In genomic region chr6:33787336-33787953, GRCh38 we compare ENCODE assay signal across 1 cellular context.
TF ChIP-seq lines count a peak whose summit lies in the region.

No MANE protein-coding gene starts in this region.

TF ChIP-seq in HepG2, 621 proteins besides CTCF, POLR2A, EP300 and RAD21 (continues in another document):
- TF ChIP-seq NR1H2 (CRISPR knock-in tag; IDR thresholded peaks at IDR 0.05; ENCODE audit: borderline replicate concordance, low read depth) (no peak), ARID2 (CRISPR knock-in tag; IDR thresholded peaks at IDR 0.05; ENCODE audit: borderline replicate concordance) (peak; percentile 61; the same call in 1 of the 2 replicates), ZNF335 (CRISPR knock-in tag; IDR thresholded peaks at IDR 0.05) (no peak), MXI1 (IDR thresholded peaks at IDR 0.05; ENCODE audit: borderline replicate concordance, low read depth, low read length) (no peak), SAFB2 (CRISPR knock-in tag; IDR thresholded peaks at IDR 0.05; ENCODE audit: borderline replicate concordance, low read depth) (0 out of 2 replicates have a peak, but pooled peaks have one; percentile 4), ATF2 (CRISPR knock-in tag; IDR thresholded peaks at IDR 0.05) (0 out of 2 replicates have a peak, but pooled peaks have one; percentile 1), ZNF574 (CRISPR knock-in tag; IDR thresholded peaks at IDR 0.05) (no peak), ZNF251 (CRISPR knock-in tag; IDR thresholded peaks at IDR 0.05) (no peak), ZNF772 (CRISPR knock-in tag; IDR thresholded peaks at IDR 0.05) (no peak), ARNTL (CRISPR knock-in tag; IDR thresholded peaks at IDR 0.05) (0 out of 2 replicates have a peak, but pooled peaks have one; percentile 9), NFKBIZ (CRISPR knock-in tag; IDR thresholded peaks at IDR 0.05) (0 out of 2 replicates have a peak, but pooled peaks have one; percentile 23), ASH2L (IDR thresholded peaks at IDR 0.05; ENCODE audit: insufficient read length, low read depth, low read length) (no peak), TGIF2 (CRISPR knock-in tag; IDR thresholded peaks at IDR 0.05) (peak; percentile 21; the same call in 1 of the 2 replicates), ZNF703 (CRISPR knock-in tag; IDR thresholded peaks at IDR 0.05; ENCODE audit: borderline replicate concordance) (no peak), HNF4G (IDR thresholded peaks at IDR 0.05; ENCODE audit: borderline replicate concordance, low read depth, low read length) (no peak), HNF4G (CRISPR knock-in tag; IDR thresholded peaks at IDR 0.05; ENCODE audit: borderline replicate concordance, low read depth) (no peak), ZNF546 (CRISPR knock-in tag; conservative IDR thresholded peaks at IDR 0.05) (no peak), ZNF598 (CRISPR knock-in tag; IDR thresholded peaks at IDR 0.05; ENCODE audit: borderline replicate concordance) (no peak), CEBPG (CRISPR knock-in tag; IDR thresholded peaks at IDR 0.05) (no peak), ATF7-NPFF (CRISPR knock-in tag; IDR thresholded peaks at IDR 0.05; ENCODE audit: low read depth) (no peak), RBM22 (optimal IDR thresholded peaks at IDR 0.05; ENCODE audit: low read length) (no peak), MIXL1 (CRISPR knock-in tag; IDR thresholded peaks at IDR 0.05) (no peak), SMYD3 (CRISPR knock-in tag; IDR thresholded peaks at IDR 0.05) (0 out of 2 replicates have a peak, but pooled peaks have one; percentile 9), ZNF879 (CRISPR knock-in tag; IDR thresholded peaks at IDR 0.05) (no peak), AGO2 (optimal IDR thresholded peaks at IDR 0.05; ENCODE audit: low read depth, low read length) (no peak)
- TF ChIP-seq, protein P1, sequence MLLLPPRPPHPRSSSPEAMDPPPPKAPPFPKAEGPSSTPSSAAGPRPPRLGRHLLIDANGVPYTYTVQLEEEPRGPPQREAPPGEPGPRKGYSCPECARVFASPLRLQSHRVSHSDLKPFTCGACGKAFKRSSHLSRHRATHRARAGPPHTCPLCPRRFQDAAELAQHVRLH (CRISPR knock-in tag; IDR thresholded peaks at IDR 0.05; ENCODE audit: borderline replicate concordance, low read depth), result no peak
- TF ChIP-seq, protein P2, sequence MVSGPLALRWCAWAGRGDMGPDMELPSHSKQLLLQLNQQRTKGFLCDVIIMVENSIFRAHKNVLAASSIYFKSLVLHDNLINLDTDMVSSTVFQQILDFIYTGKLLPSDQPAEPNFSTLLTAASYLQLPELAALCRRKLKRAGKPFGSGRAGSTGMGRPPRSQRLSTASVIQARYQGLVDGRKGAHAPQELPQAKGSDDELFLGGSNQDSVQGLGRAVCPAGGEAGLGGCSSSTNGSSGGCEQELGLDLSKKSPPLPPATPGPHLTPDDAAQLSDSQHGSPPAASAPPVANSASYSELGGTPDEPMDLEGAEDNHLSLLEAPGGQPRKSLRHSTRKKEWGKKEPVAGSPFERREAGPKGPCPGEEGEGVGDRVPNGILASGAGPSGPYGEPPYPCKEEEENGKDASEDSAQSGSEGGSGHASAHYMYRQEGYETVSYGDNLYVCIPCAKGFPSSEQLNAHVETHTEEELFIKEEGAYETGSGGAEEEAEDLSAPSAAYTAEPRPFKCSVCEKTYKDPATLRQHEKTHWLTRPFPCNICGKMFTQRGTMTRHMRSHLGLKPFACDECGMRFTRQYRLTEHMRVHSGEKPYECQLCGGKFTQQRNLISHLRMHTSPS (CRISPR knock-in tag; IDR thresholded peaks at IDR 0.05; ENCODE audit: low read depth), result no peak
- TF ChIP-seq, protein P3, sequence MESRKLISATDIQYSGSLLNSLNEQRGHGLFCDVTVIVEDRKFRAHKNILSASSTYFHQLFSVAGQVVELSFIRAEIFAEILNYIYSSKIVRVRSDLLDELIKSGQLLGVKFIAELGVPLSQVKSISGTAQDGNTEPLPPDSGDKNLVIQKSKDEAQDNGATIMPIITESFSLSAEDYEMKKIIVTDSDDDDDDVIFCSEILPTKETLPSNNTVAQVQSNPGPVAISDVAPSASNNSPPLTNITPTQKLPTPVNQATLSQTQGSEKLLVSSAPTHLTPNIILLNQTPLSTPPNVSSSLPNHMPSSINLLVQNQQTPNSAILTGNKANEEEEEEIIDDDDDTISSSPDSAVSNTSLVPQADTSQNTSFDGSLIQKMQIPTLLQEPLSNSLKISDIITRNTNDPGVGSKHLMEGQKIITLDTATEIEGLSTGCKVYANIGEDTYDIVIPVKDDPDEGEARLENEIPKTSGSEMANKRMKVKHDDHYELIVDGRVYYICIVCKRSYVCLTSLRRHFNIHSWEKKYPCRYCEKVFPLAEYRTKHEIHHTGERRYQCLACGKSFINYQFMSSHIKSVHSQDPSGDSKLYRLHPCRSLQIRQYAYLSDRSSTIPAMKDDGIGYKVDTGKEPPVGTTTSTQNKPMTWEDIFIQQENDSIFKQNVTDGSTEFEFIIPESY (CRISPR knock-in tag; IDR thresholded peaks at IDR 0.05), result no peak
- TF ChIP-seq, protein P4, sequence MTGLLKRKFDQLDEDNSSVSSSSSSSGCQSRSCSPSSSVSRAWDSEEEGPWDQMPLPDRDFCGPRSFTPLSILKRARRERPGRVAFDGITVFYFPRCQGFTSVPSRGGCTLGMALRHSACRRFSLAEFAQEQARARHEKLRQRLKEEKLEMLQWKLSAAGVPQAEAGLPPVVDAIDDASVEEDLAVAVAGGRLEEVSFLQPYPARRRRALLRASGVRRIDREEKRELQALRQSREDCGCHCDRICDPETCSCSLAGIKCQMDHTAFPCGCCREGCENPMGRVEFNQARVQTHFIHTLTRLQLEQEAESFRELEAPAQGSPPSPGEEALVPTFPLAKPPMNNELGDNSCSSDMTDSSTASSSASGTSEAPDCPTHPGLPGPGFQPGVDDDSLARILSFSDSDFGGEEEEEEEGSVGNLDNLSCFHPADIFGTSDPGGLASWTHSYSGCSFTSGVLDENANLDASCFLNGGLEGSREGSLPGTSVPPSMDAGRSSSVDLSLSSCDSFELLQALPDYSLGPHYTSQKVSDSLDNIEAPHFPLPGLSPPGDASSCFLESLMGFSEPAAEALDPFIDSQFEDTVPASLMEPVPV (CRISPR knock-in tag; IDR thresholded peaks at IDR 0.05), result no peak
- TF ChIP-seq, protein P5, sequence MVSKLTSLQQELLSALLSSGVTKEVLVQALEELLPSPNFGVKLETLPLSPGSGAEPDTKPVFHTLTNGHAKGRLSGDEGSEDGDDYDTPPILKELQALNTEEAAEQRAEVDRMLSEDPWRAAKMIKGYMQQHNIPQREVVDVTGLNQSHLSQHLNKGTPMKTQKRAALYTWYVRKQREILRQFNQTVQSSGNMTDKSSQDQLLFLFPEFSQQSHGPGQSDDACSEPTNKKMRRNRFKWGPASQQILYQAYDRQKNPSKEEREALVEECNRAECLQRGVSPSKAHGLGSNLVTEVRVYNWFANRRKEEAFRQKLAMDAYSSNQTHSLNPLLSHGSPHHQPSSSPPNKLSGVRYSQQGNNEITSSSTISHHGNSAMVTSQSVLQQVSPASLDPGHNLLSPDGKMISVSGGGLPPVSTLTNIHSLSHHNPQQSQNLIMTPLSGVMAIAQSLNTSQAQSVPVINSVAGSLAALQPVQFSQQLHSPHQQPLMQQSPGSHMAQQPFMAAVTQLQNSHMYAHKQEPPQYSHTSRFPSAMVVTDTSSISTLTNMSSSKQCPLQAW (CRISPR knock-in tag; IDR thresholded peaks at IDR 0.05), result 0 out of 2 replicates have a peak, but pooled peaks have one; percentile 32
- TF ChIP-seq, protein P6, sequence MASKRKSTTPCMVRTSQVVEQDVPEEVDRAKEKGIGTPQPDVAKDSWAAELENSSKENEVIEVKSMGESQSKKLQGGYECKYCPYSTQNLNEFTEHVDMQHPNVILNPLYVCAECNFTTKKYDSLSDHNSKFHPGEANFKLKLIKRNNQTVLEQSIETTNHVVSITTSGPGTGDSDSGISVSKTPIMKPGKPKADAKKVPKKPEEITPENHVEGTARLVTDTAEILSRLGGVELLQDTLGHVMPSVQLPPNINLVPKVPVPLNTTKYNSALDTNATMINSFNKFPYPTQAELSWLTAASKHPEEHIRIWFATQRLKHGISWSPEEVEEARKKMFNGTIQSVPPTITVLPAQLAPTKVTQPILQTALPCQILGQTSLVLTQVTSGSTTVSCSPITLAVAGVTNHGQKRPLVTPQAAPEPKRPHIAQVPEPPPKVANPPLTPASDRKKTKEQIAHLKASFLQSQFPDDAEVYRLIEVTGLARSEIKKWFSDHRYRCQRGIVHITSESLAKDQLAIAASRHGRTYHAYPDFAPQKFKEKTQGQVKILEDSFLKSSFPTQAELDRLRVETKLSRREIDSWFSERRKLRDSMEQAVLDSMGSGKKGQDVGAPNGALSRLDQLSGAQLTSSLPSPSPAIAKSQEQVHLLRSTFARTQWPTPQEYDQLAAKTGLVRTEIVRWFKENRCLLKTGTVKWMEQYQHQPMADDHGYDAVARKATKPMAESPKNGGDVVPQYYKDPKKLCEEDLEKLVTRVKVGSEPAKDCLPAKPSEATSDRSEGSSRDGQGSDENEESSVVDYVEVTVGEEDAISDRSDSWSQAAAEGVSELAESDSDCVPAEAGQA (IDR thresholded peaks at IDR 0.05; ENCODE audit: low read depth), result no peak
- TF ChIP-seq, protein P6 (CRISPR knock-in tag; IDR thresholded peaks at IDR 0.05; ENCODE audit: borderline replicate concordance), result no peak
